ENCODE assay signal across 26 cellular contexts in the genomic region with DNA sequence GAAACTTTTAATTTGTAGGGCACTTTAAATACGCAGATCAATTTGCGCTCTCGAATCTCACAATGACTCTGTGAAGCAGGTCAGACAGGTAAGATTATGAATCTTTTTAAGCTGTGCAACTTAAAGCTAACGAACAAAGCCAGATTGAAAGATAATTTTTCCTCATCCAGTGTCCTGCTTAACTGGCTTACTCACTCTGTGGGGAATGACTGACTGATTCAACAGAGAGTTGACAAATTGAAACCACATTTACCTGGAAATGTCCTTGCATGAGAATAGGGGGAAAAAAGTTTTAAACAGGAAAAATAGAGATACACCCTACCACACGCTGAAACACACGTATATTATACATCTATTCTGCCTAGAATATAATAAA.
A peak's percentile ranks its signal among the peaks of the same experiment; 100 is the strongest.
DNase-seq lines count a peak whose midpoint lies in the region; ATAC-seq and TF ChIP-seq lines count a peak whose summit lies in the region.
"Had no signal": no experiment of that assay in that cellular context is flagged by ENCODE, and none has a peak within 500 bp of the region (broad histone marks: within the 10 kb centered on the region; RNA-seq: fewer than 3 reads in every experiment).

No MANE protein-coding gene starts in this region.

- H3K4me1 ChIP-seq in ACC112 (ENCODE audit: control insufficient read depth, insufficient read depth, low read length, unreplicated experiment) (peaks cover 11% of the 10 kb centered on the region), body of pancreas (no peaks in the 10 kb centered on the region)
- H3K4me1 ChIP-seq: A549, heart left ventricle, psoas muscle had no signal

- no peaks in the 10 kb centered on the region for H3K27me3 ChIP-seq in ACC112 (ENCODE audit: insufficient read depth, low read length)
- no peaks in the 10 kb centered on the region for H3K27me3 ChIP-seq in body of pancreas
- H3K27me3 ChIP-seq: cardiac muscle cell, heart left ventricle had no signal

- H3K27ac ChIP-seq in ACC112 (ENCODE audit: low read depth, low read length) (peak overlapping the region; percentile 25; the same call in 1 of the 2 replicates), body of pancreas (no peak overlapping the region)
- H3K27ac ChIP-seq: A549, cardiac muscle cell, heart left ventricle, psoas muscle, SK-N-MC, skin epidermis had no signal

- no peak for TF ChIP-seq POLR2A in body of pancreas (IDR thresholded peaks at IDR 0.05)

- 78 to 83% methylated on average over 6 of the region's 6 CpGs for WGBS in body of pancreas, 2 donors

- TF ChIP-seq CTCF in foreskin fibroblast (IDR thresholded peaks at IDR 0.05; ENCODE audit: low read depth, low read length) (no peak), body of pancreas (IDR thresholded peaks at IDR 0.05) (no peak)

- intact Hi-C loops in body of pancreas (cut with DNase I): no loop called here

- DNase-seq in HT1080 (ENCODE audit: low read depth) (peak; percentile 77), foreskin fibroblast (peak; percentile 34 to 68), NCI-H146 (lab: John Stamatoyannopoulos, UW) (no peak), left lobe of liver (ENCODE audit: low spot score) (no peak), body of pancreas (no peak)
- DNase-seq: activated CD4-positive, alpha-beta T cell treated with anti-CD3 and anti-CD28 coated beads for 48 hours; activated naive CD4-positive, alpha-beta T cell; activated T-cell treated with anti-CD3 and anti-CD28 coated beads, Interleukin-2, amount 50 U/mL, for 48 hours; CD8-positive, alpha-beta memory T cell; cortex of kidney; GF-D8; H7; heart left ventricle; KBM-7; left cardiac atrium; NCI-H510A; NK-92 treated with Interleukin-12 subunit alpha and Interleukin-12 subunit beta, amount 100 ng/mL, for 24 hours; stimulated activated CD4-positive, alpha-beta T cell treated with anti-CD3 and anti-CD28 coated beads, Interleukin-1b, Interleukin-23, amount 100 ng/mL, for 48 hours had no signal

- H3K79me2 ChIP-seq in ACC112 (ENCODE audit: control insufficient read depth, insufficient read depth, low read length, unreplicated experiment): no peaks in the 10 kb centered on the region

- H3K4me3 ChIP-seq in ACC112 (ENCODE audit: low read depth, low read length) (peak overlapping the region; percentile 56), foreskin fibroblast (ENCODE audit: low read depth in 1 of 2, low read length in 2 of 2) (no peak overlapping the region), body of pancreas (no peak overlapping the region)
- H3K4me3 ChIP-seq: A549, cardiac muscle cell, heart left ventricle, psoas muscle, SK-N-MC, skin epidermis had no signal

- no peak overlapping the region for H2AFZ ChIP-seq in ACC112 (ENCODE audit: low read length, unreplicated experiment)

- H3K36me3 ChIP-seq in ACC112 (ENCODE audit: insufficient read depth, low read length) (no peaks in the 10 kb centered on the region), body of pancreas (replicated peaks in 1 of 2; ENCODE audit: insufficient read depth in 1 of 2, low read depth in 2 of 2) (no peaks in the 10 kb centered on the region)
- H3K36me3 ChIP-seq: cardiac muscle cell, heart left ventricle had no signal

- H3K9me3 ChIP-seq in body of pancreas: no peaks in the 10 kb centered on the region
- H3K9me3 ChIP-seq: A549, heart left ventricle, psoas muscle had no signal

- ATAC-seq in SK-N-SH treated with all-trans-retinoic acid at 6 μM for 48 hours (peak; percentile 50), HG03378 (IDR thresholded peaks at IDR 0.05; ENCODE audit: unreplicated experiment) (no peak), left lobe of liver (no peak), body of pancreas (no peak)
- ATAC-seq: A549 had no signal

TF ChIP-seq in SK-N-SH treated with all-trans-retinoic acid at 6 μM for 48 hours, 23 proteins besides CTCF, POLR2A, EP300 and RAD21:
- no peak for TF ChIP-seq ZC3H10 (CRISPR knock-in tag; IDR thresholded peaks at IDR 0.05)
- no peak for TF ChIP-seq BACH2 (CRISPR knock-in tag; IDR thresholded peaks at IDR 0.05; ENCODE audit: borderline replicate concordance)
- no peak for TF ChIP-seq OSR1 (CRISPR knock-in tag; IDR thresholded peaks at IDR 0.05)
TF ChIP-seq in SK-N-SH treated with all-trans-retinoic acid at 6 μM for 48 hours: peak in this region for 0.

Comparison
In these comparisons a context has a peak if more than half of its experiments do, and no peak if none do; other contexts are left out.
1. DNase-seq: peak in HT1080 (single experiment) and foreskin fibroblast (2 of 2); none in NCI-H146 (single experiment), left lobe of liver (single experiment) and body of pancreas (0 of 4).